Comparison of ENCODE assay signal across 8 cellular contexts in the genomic region with DNA sequence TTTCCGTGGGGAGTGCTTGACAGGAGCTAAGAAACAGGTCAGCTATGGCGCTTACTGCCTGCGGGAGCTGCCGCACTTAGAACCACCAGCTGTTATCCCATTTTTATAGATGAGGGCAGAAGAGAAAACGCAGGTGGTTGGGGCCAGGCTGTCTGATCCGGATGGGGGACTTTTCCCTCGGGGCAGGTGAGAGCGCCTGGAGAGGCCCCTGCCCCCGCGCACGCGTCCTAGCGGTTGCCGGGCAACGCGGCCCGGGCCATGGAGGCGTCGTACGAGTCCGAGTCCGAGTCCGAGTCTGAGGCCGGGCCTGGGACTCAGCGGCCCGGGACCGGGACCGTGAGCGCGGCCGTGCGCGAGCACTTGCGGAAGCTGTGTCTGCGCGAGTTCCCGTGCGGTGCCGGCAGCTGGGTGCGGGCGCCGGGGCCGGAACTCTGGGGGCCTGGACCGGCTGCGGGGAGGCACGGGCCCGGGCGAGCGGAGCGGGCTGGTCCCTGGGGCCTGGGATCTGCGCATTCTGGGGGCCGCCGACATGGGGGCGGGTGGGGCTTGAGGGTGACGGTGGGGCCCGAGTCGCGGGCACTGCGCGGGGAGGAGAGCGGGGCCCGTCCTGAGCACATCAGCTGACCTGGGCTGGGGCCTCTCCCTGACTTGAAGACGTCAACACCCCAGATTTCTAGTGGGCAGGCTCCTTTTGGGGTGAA. TPM values are rescaled to one million over a fixed set of nuclear protein-coding genes. Genes with fewer than 3 reads are reported as not detected.
DNase-seq lines count a peak whose midpoint lies in the region; ATAC-seq and TF ChIP-seq lines count a peak whose summit lies in the region.

Gene LRRC43, plus strand, starts transcription at position 237 of the 701 bp plus-strand sequence. Its CDS starts 22 bp downstream, at position 259.

- peaks cover 12% of the 10 kb centered on the region for H3K4me1 Mint-ChIP-seq in MCF 10A (ENCODE audit: insufficient read depth, unreplicated experiment)
- H3K4me1 Mint-ChIP-seq in dendritic cell treated with granulocyte-macrophage colony-stimulating factor and Interleukin-4, amounts not matched to agents 40 ng/mL and 50 ng/mL, for 4 days (ENCODE audit: low read depth) = peaks cover 19% of the 10 kb centered on the region

- H3K27ac ChIP-seq in lung (ENCODE audit: low read depth in 1 of 2, low read length in 1 of 2) = no peak within 1 kb of the TSS
- H3K27ac ChIP-seq in thoracic aorta = no peak within 1 kb of the TSS

- intact Hi-C loops in MCF 10A (cut with micrococcal nuclease) = no loop called here
- intact Hi-C loops in dendritic cell treated with granulocyte-macrophage colony-stimulating factor and Interleukin-4, amounts not matched to agents 40 ng/mL and 50 ng/mL, for 4 days (cut with micrococcal nuclease) = no loop called here

- BruUV-seq in MCF 10A (replicated peaks; lab: Mats Ljungman, UMichigan) = no TSS peak

- no peaks in the 10 kb centered on the region for H3K36me3 ChIP-seq in lung (ENCODE audit: control insufficient read depth in 2 of 2, insufficient read depth in 2 of 2, low read length in 2 of 2)
- H3K36me3 ChIP-seq in thoracic aorta = no peaks in the 10 kb centered on the region

- H3K4me3 Mint-ChIP-seq in MCF 10A (ENCODE audit: unreplicated experiment) = no peak within 1 kb of the TSS
- peak within 1 kb of the TSS; percentile 72 for H3K4me3 Mint-ChIP-seq in dendritic cell treated with granulocyte-macrophage colony-stimulating factor and Interleukin-4, amounts not matched to agents 40 ng/mL and 50 ng/mL, for 4 days

- POLR2A ChIA-PET in MCF 10A (lab: Yijun Ruan, JAX) = no interaction called here

- H3K4me1 ChIP-seq in lung (ENCODE audit: control insufficient read depth in 2 of 2, insufficient read depth in 2 of 2, low read length in 2 of 2) = peaks cover 0 to 5% of the 10 kb centered on the region in 2 donors
- H3K4me1 ChIP-seq in thoracic aorta (ENCODE audit: control insufficient read depth in 1 of 2, low read depth in 2 of 2) = peaks cover 5 to 8% of the 10 kb centered on the region in 2 donors

- H3K4me3 ChIP-seq in lung = peak within 1 kb of the TSS; percentile 50
- peak within 1 kb of the TSS; percentile 79 for H3K4me3 ChIP-seq in thoracic aorta

- H3K27me3 ChIP-seq in lung (ENCODE audit: control insufficient read depth, insufficient read depth) (no peaks in the 10 kb centered on the region), thoracic aorta (replicated peaks; ENCODE audit: insufficient read depth) (peaks cover 3% of the 10 kb centered on the region)

- peak; percentile 39 to 67 for DNase-seq in T47D (ENCODE audit: low read depth in 1 of 2, low spot score in 1 of 2)
- DNase-seq in MCF 10A (ENCODE audit: unreplicated experiment) = no peak
- no peak for DNase-seq in lung (ENCODE audit: low spot score)
- DNase-seq in thoracic aorta (ENCODE audit: low spot score) = no peak
- DNase-seq in GDM1 (lab: John Stamatoyannopoulos, UW) = no peak
- no peak for DNase-seq in epidermal melanocyte (ENCODE audit: insufficient read length, low spot score)

- no peaks in the 10 kb centered on the region for H3K27me3 Mint-ChIP-seq in MCF 10A (ENCODE audit: insufficient read depth, unreplicated experiment)
- H3K27me3 Mint-ChIP-seq in dendritic cell treated with granulocyte-macrophage colony-stimulating factor and Interleukin-4, amounts not matched to agents 40 ng/mL and 50 ng/mL, for 4 days = peaks cover 36% of the 10 kb centered on the region

- ATAC-seq in SK-N-SH treated with all-trans-retinoic acid at 6 μM for 48 hours = peak; percentile 72
- peak; percentile 31 for ATAC-seq in lung (ENCODE audit: insufficient read depth, low FRiP score)
- ATAC-seq in thoracic aorta (ENCODE audit: insufficient number of reproducible peaks, low FRiP score, low read depth) = no peak

- H3K27ac Mint-ChIP-seq in MCF 10A (ENCODE audit: low read depth, unreplicated experiment) = no peak within 1 kb of the TSS
- H3K27ac Mint-ChIP-seq in dendritic cell treated with granulocyte-macrophage colony-stimulating factor and Interleukin-4, amounts not matched to agents 40 ng/mL and 50 ng/mL, for 4 days = no peak within 1 kb of the TSS

- in situ Hi-C loops in T47D (cut with HindIII; ENCODE audit: low pct_unique_long_range_greater_than_20kb, low sequenced_read_pairs) = no loop called here

- CTCF ChIA-PET in MCF 10A (lab: Yijun Ruan, JAX) = interaction anchor here (1.2 kb wide), 1 partner anchor 8 kb away, joined by 3 read pairs; no protein-coding TSS in a partner anchor

- WGBS in lung, 2 donors = 2 to 3% methylated on average over 46 to 63 of the region's 63 CpGs

- H3K9me3 ChIP-seq in lung (ENCODE audit: control insufficient read depth in 2 of 2, insufficient read depth in 1 of 2, low read length in 1 of 2) = no peaks in the 10 kb centered on the region
- H3K9me3 ChIP-seq in thoracic aorta = no peaks in the 10 kb centered on the region

- no peaks in the 10 kb centered on the region for H3K9me3 Mint-ChIP-seq in MCF 10A (ENCODE audit: unreplicated experiment)
- no peaks in the 10 kb centered on the region for H3K9me3 Mint-ChIP-seq in dendritic cell treated with granulocyte-macrophage colony-stimulating factor and Interleukin-4, amounts not matched to agents 40 ng/mL and 50 ng/mL, for 4 days

- no peaks in the 10 kb centered on the region for H3K36me3 Mint-ChIP-seq in MCF 10A (ENCODE audit: insufficient read depth, unreplicated experiment)
- no peaks in the 10 kb centered on the region for H3K36me3 Mint-ChIP-seq in dendritic cell treated with granulocyte-macrophage colony-stimulating factor and Interleukin-4, amounts not matched to agents 40 ng/mL and 50 ng/mL, for 4 days (ENCODE audit: low read depth)

- TF ChIP-seq CTCF in MCF 10A (IDR thresholded peaks at IDR 0.05; ENCODE audit: unreplicated experiment) = no peak
- TF ChIP-seq CTCF in lung (IDR thresholded peaks at IDR 0.05; ENCODE audit: control extremely low read depth, extremely low read depth) = no peak
- no peak for TF ChIP-seq CTCF in thoracic aorta (IDR thresholded peaks at IDR 0.05)

TF ChIP-seq in SK-N-SH treated with all-trans-retinoic acid at 6 μM for 48 hours, 23 proteins besides CTCF, POLR2A, EP300 and RAD21:
- peak; percentile 96 for TF ChIP-seq ZFP3 (CRISPR knock-in tag; IDR thresholded peaks at IDR 0.05)
- TF ChIP-seq OSR1 (CRISPR knock-in tag; IDR thresholded peaks at IDR 0.05) = no peak
- TF ChIP-seq POU6F1 (CRISPR knock-in tag; IDR thresholded peaks at IDR 0.05; ENCODE audit: borderline replicate concordance, low read depth) = no peak
- TF ChIP-seq ARNTL (CRISPR knock-in tag; IDR thresholded peaks at IDR 0.05; ENCODE audit: borderline replicate concordance, low read depth) = no peak
- TF ChIP-seq ZNF70 (CRISPR knock-in tag; IDR thresholded peaks at IDR 0.05) = no peak
- TF ChIP-seq PPARA (CRISPR knock-in tag; IDR thresholded peaks at IDR 0.05; ENCODE audit: borderline replicate concordance) = no peak
- TF ChIP-seq TSHZ2 (CRISPR knock-in tag; IDR thresholded peaks at IDR 0.05) = no peak

RNA-seq across cellular contexts. Expression of gene LRRC43, which starts in this region (rescaled TPM):
- total RNA-seq in MCF 10A (2022) (not detected in 2 replicates), lung (10 to 100 TPM; 10.7 to 11.6 TPM), thoracic aorta (not detected)
- polyA plus RNA-seq in lung = 1 to 10 TPM; 2.1 to 3.7 TPM

Comparison
In these comparisons a context has a peak if more than half of its experiments do, and no peak if none do; other contexts are left out.
1. DNase-seq: peak in T47D (2 of 2); none in MCF 10A (single experiment), lung (single experiment), thoracic aorta (single experiment), GDM1 (single experiment) and epidermal melanocyte (single experiment).